In genomic region chr7:156954941-156955340, GRCh38 we compare ENCODE assay signal across 32 cellular contexts. TPM values are rescaled to one million over a fixed set of nuclear protein-coding genes. Genes with fewer than 3 reads are reported as not detected.
"Had no signal": no experiment of that assay in that cellular context is flagged by ENCODE, and none has a peak within 500 bp of the region (broad histone marks: within the 10 kb centered on the region; RNA-seq: fewer than 3 reads in every experiment).

No MANE protein-coding gene starts in this region.

- H2AFZ ChIP-seq: hepatocyte had no signal

- H3K4me2 ChIP-seq: hepatocyte had no signal

- H3K4me3 Mint-ChIP-seq: natural killer cell; stimulated activated memory B cell treated with anti-CD40 and anti-IgM and Interleukin-4, amounts not matched to agents 10 μg/mL and 1 μg/mL and 100 μg/mL, for 72 hours; type B pancreatic cell had no signal

- H3K4me3 ChIP-seq: dorsolateral prefrontal cortex, esophagus muscularis mucosa, gastroesophageal sphincter, heart left ventricle, hepatocyte, ovary, psoas muscle, sigmoid colon, testis, tibial artery had no signal

- H3K9me3 ChIP-seq: esophagus muscularis mucosa, gastroesophageal sphincter, heart left ventricle, ovary, psoas muscle, sigmoid colon, testis, tibial artery had no signal

- H3K36me3 Mint-ChIP-seq: natural killer cell had no signal

- H3K27me3 Mint-ChIP-seq: stimulated activated memory B cell treated with anti-CD40 and anti-IgM and Interleukin-4, amounts not matched to agents 10 μg/mL and 1 μg/mL and 100 μg/mL, for 72 hours had no signal

- H3K36me3 ChIP-seq: ovary had no signal

- FAIRE-seq: colon, kidney had no signal

- H3K27me3 ChIP-seq: dorsolateral prefrontal cortex, esophagus muscularis mucosa, foreskin keratinocyte, gastroesophageal sphincter, heart left ventricle, hepatocyte, ovary, sigmoid colon, testis, tibial artery had no signal

- H3K9me3 Mint-ChIP-seq: natural killer cell; stimulated activated memory B cell treated with anti-CD40 and anti-IgM and Interleukin-4, amounts not matched to agents 10 μg/mL and 1 μg/mL and 100 μg/mL, for 72 hours; type B pancreatic cell had no signal

- H3K27ac ChIP-seq: dorsolateral prefrontal cortex, esophagus muscularis mucosa, foreskin keratinocyte, gastroesophageal sphincter, heart left ventricle, hepatocyte, ovary, psoas muscle, sigmoid colon, testis, tibial artery had no signal

- ATAC-seq: foreskin keratinocyte; gastroesophageal sphincter; heart left ventricle; left lobe of liver; natural killer cell; psoas muscle; right cardiac atrium; stimulated activated memory B cell treated with anti-CD40 and anti-IgM and Interleukin-4, amounts not matched to agents 10 μg/mL and 1 μg/mL and 100 μg/mL, for 72 hours; stimulated activated naive CD8-positive, alpha-beta T cell treated with anti-CD3 and anti-CD28 coated beads, Interleukin-15, Interleukin-2, amounts not matched to agents 100 U/mL and 50 U/mL, for 24 hours had no signal

- H3K4me1 ChIP-seq: foreskin keratinocyte had no signal

- DNase-seq: dorsolateral prefrontal cortex; effector CD4-positive, alpha-beta T cell; foreskin keratinocyte; heart left ventricle; kidney; natural killer cell; occipital lobe; ovary; posterior cingulate gyrus; psoas muscle; right cardiac atrium; sigmoid colon; stimulated activated CD4-positive, alpha-beta T cell treated with anti-CD3 and anti-CD28 coated beads, Interleukin-2, amount 100 ng/mL, for 24 hours; stimulated activated CD4-positive, alpha-beta T cell treated with anti-CD3 and anti-CD28 coated beads, Interleukin-4, amount 100 ng/mL, for 24 hours; stimulated activated naive CD8-positive, alpha-beta T cell treated with anti-CD3 and anti-CD28 coated beads, Interleukin-15, Interleukin-2, amounts not matched to agents 100 U/mL and 50 U/mL, for 24 hours; substantia nigra; testis; tibial artery had no signal

- H3K27ac Mint-ChIP-seq: natural killer cell; stimulated activated memory B cell treated with anti-CD40 and anti-IgM and Interleukin-4, amounts not matched to agents 10 μg/mL and 1 μg/mL and 100 μg/mL, for 72 hours; type B pancreatic cell had no signal

RNA-seq across cellular contexts. Expression of gene MNX1, which starts 55.5 kb away (rescaled TPM):
- total RNA-seq: dorsolateral prefrontal cortex, esophagus muscularis mucosa, fibroblast of lung, gastroesophageal sphincter, heart left ventricle, left lobe of liver, liver, lung microvascular endothelial cell, mesenteric fat pad, natural killer cell, occipital lobe, ovary, psoas muscle, right cardiac atrium, sigmoid colon, skeletal muscle tissue, urinary bladder had no signal
- polyA plus RNA-seq: fibroblast of lung, heart left ventricle, neural cell, ovary, psoas muscle, right cardiac atrium, urinary bladder had no signal
